Comparison of ENCODE assay signal across 15 cellular contexts in genomic region chr9:93186151-93186715, GRCh38. TPM values are rescaled to one million over a fixed set of nuclear protein-coding genes. Genes with fewer than 3 reads are reported as not detected.
DNase-seq lines count a peak whose midpoint lies in the region; ATAC-seq, FAIRE-seq and TF ChIP-seq lines count a peak whose summit lies in the region.
"Had no signal": no experiment of that assay in that cellular context is flagged by ENCODE, and none has a peak within 500 bp of the region (broad histone marks: within the 10 kb centered on the region; RNA-seq: fewer than 3 reads in every experiment).

No MANE protein-coding gene starts in this region.

- no peaks in the 10 kb centered on the region for H3K27me3 ChIP-seq in Peyer's patch
- peaks cover 0 to 42% (median 0%) of the 10 kb centered on the region in 9 donors for H3K27me3 ChIP-seq in heart left ventricle
- no peaks in the 10 kb centered on the region for H3K27me3 ChIP-seq in pancreas

- no peaks in the 10 kb centered on the region for H3K36me3 ChIP-seq in Peyer's patch
- no peaks in the 10 kb centered on the region for H3K36me3 ChIP-seq in heart left ventricle
- H3K36me3 ChIP-seq in pancreas, result no peaks in the 10 kb centered on the region
- H3K36me3 ChIP-seq: upper lobe of left lung had no signal

- H3K27ac ChIP-seq in Peyer's patch (peak overlapping the region in 2 of 4 donors; percentile 44 to 75), heart left ventricle (peak overlapping the region; percentile 62 to 98 (median 87)), pancreas (peak overlapping the region; percentile 39 to 85 (median 74))
- H3K27ac ChIP-seq: upper lobe of left lung had no signal

- TF ChIP-seq POLR2A in Peyer's patch (IDR thresholded peaks at IDR 0.05), result no peak
- TF ChIP-seq POLR2A in heart left ventricle (IDR thresholded peaks at IDR 0.05), result no peak

- 33 to 52% (median 50%) methylated on average over 10 to 13 of the region's 13 CpGs for WGBS in heart left ventricle, 4 donors
- WGBS in pancreas, 2 donors, result 18 to 20% methylated on average over 13 of the region's 13 CpGs

- H3K9me3 ChIP-seq in Peyer's patch, result no peaks in the 10 kb centered on the region
- H3K9me3 ChIP-seq in heart left ventricle, result no peaks in the 10 kb centered on the region
- H3K9me3 ChIP-seq in pancreas, result no peaks in the 10 kb centered on the region
- H3K9me3 ChIP-seq: upper lobe of left lung had no signal

- TF ChIP-seq CTCF in Peyer's patch (IDR thresholded peaks at IDR 0.05) (no peak), heart left ventricle (IDR thresholded peaks at IDR 0.05) (no peak), pancreas (IDR thresholded peaks at IDR 0.05) (no peak)

- in situ Hi-C loops in G401 (cut with HindIII; ENCODE audit: low sequenced_read_pairs), result no loop called here

- peak overlapping the region in 3 of 4 donors; percentile 5 to 91 (median 83) for H3K4me3 ChIP-seq in Peyer's patch
- H3K4me3 ChIP-seq in heart left ventricle, result peak overlapping the region in 11 of 12 donors; percentile 29 to 82 (median 60)
- peak overlapping the region in 3 of 4 donors; percentile 66 to 76 (median 67) for H3K4me3 ChIP-seq in pancreas
- H3K4me3 ChIP-seq: GM12878 had no signal

- intact Hi-C loops in heart left ventricle (cut with DNase I) (loop anchor here in 1 of 10 donors (2.0 to 5.0 kb wide), 2 partner anchors 21 to 61 kb away; no protein-coding TSS in a partner anchor), pancreas (cut with DNase I) (loop anchor here in 1 of 3 donors (10.0 kb wide), 1 partner anchor 119 kb away; no protein-coding TSS in a partner anchor)

- FAIRE-seq in pancreas (lab: Jason Lieb, UNC), result no peak
- FAIRE-seq: endothelial cell of umbilical vein, GM12878 had no signal

- DNase-seq in G401 (ENCODE audit: low spot score), result peak; percentile 40
- peak in 1 of 3 donors; percentile 56 for DNase-seq in Peyer's patch
- DNase-seq in heart left ventricle, result peak in 2 of 5 donors; percentile 28 to 39
- peak in 1 of 6 donors; percentile 74 for DNase-seq in pancreas
- no peak for DNase-seq in RPMI8226
- DNase-seq in HCEC 1CT, result no peak
- DNase-seq in AG20443 (ENCODE audit: low spot score), result no peak
- no peak for DNase-seq in DMS114 treated with DMSO at 0.1 percent for 48 hours (lab: John Stamatoyannopoulos, UW; ENCODE audit: unreplicated experiment)
- DNase-seq: activated CD4-positive, alpha-beta T cell treated with anti-CD3 and anti-CD28 coated beads, Interleukin-2, amount 50 U/mL, for 4 hours; COR-L47; MV-4-11; NCI-H446 had no signal

- H3K4me1 ChIP-seq in Peyer's patch (peaks cover 4 to 21% (median 9%) of the 10 kb centered on the region in 4 donors), heart left ventricle (peaks cover 3 to 79% (median 19%) of the 10 kb centered on the region in 12 donors), pancreas (peaks cover 18 to 37% (median 24%) of the 10 kb centered on the region in 3 donors)

- peak in 2 of 4 donors; percentile 8 to 12 for ATAC-seq in heart left ventricle
- ATAC-seq in pancreas, result peak in 2 of 4 donors; percentile 8 to 30
- ATAC-seq: GM12878 had no signal

RNA-seq across cellular contexts. Expression of gene WNK2, which starts 2.3 kb away (rescaled TPM):
- 5.8 and 8.9 TPM in 2 replicates for total RNA-seq in G401 (2014; rRNA removed; shearing (Covaris generic))
- total RNA-seq in Peyer's patch (100 to 1,000 TPM; 155 to 577 (median 259) TPM), heart left ventricle (100 to 1,000 TPM; 107 to 206 (median 129) TPM), pancreas (100 to 1,000 TPM in 1 of 6 donors, 10 to 100 TPM in 5; 53.5 to 114 (median 89.4) TPM)
- polyA plus RNA-seq in heart left ventricle (10 to 100 TPM; 29.4 to 97.5 TPM), pancreas (100 to 1,000 TPM in 1 of 2 donors, 10 to 100 TPM in 1; 77.4 to 121 TPM)
- total RNA-seq: endothelial cell of umbilical vein had no signal
- polyA plus RNA-seq: endothelial cell of umbilical vein, GM12878 had no signal

RNA-seq across cellular contexts. Expression of gene NINJ1, which starts 52.2 kb away (rescaled TPM):
- 25.6 and 28.4 TPM in 2 replicates for total RNA-seq in G401 (2014; rRNA removed; shearing (Covaris generic))
- total RNA-seq in Peyer's patch, result 10 to 100 TPM; 47.0 to 56.8 (median 54.5) TPM
- total RNA-seq in heart left ventricle, result 10 to 100 TPM; 42.2 to 96.1 (median 56.3) TPM
- polyA plus RNA-seq in heart left ventricle, result 10 to 100 TPM; 52.0 to 52.9 TPM
- 10 to 100 TPM; 15.6 to 33.2 (median 19.3) TPM for total RNA-seq in pancreas
- polyA plus RNA-seq in pancreas, result 10 to 100 TPM; 26.2 to 28.1 TPM
